Comparison of ENCODE assay signal across 18 cellular contexts in the genomic region with DNA sequence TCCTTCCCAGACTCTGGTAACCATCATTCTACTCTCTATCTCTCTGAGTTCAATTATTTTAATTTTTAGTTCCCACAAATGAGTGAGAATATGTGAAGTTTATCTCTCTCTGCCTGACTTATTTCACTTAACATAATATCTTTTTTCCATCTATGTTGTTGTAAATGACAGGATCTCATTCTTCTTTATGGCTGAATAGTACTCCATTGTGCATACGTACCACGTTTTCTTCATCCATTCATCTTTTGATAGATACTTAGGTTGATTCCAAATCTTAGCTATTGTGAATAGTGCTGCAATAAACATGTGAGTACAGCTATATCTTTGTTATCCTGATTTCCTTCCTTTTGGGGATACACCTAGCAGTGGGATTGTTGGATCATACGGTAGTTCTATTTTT.
"Had no signal": no experiment of that assay in that cellular context is flagged by ENCODE, and none has a peak within 500 bp of the region (broad histone marks: within the 10 kb centered on the region; RNA-seq: fewer than 3 reads in every experiment).

No MANE protein-coding gene starts in this region.

- H3K36me3 ChIP-seq: adrenal gland, esophagus squamous epithelium, right atrium auricular region had no signal

- ATAC-seq: naive thymus-derived CD4-positive, alpha-beta T cell had no signal

- H3K27me3 ChIP-seq: adrenal gland, esophagus squamous epithelium, right atrium auricular region had no signal

- H3K27ac ChIP-seq: coronary artery, esophagus squamous epithelium had no signal

- H3K4me3 ChIP-seq: adrenal gland, coronary artery, esophagus squamous epithelium, skin epidermis had no signal

- H3K9me3 ChIP-seq: adrenal gland, esophagus squamous epithelium, right atrium auricular region had no signal

- DNase-seq: activated CD4-positive, alpha-beta memory T cell treated with anti-CD3 and anti-CD28 coated beads, Interleukin-2, amount 10 ng/mL, durations not matched to agents 7 days and 5 days; activated CD4-positive, alpha-beta T cell treated with anti-CD3 and anti-CD28 coated beads for 4 hours; activated effector memory CD4-positive, alpha-beta T cell treated with Interleukin-2 at 50 U/mL for 16 hours; activated naive CD4-positive, alpha-beta T cell treated with anti-CD3 and anti-CD28 coated beads, Interleukin-2, amount 50 U/mL, for 16 hours; activated T-cell treated with anti-CD3 and anti-CD28 coated beads, Interleukin-2, amount 50 U/mL, for 24 hours; adrenal gland; central memory CD4-positive, alpha-beta T cell; effector CD4-positive, alpha-beta T cell; esophagus squamous epithelium; naive thymus-derived CD4-positive, alpha-beta T cell; posterior cingulate gyrus; stimulated activated CD4-positive, alpha-beta T cell treated with anti-CD3 and anti-CD28 coated beads, Interleukin-4, amount 100 ng/mL, for 24 hours; stimulated activated naive CD4-positive, alpha-beta T cell treated with Interleukin-2 at 50 U/mL for 16 hours; substantia nigra; T-helper 2 cell had no signal
